In the genomic region with DNA sequence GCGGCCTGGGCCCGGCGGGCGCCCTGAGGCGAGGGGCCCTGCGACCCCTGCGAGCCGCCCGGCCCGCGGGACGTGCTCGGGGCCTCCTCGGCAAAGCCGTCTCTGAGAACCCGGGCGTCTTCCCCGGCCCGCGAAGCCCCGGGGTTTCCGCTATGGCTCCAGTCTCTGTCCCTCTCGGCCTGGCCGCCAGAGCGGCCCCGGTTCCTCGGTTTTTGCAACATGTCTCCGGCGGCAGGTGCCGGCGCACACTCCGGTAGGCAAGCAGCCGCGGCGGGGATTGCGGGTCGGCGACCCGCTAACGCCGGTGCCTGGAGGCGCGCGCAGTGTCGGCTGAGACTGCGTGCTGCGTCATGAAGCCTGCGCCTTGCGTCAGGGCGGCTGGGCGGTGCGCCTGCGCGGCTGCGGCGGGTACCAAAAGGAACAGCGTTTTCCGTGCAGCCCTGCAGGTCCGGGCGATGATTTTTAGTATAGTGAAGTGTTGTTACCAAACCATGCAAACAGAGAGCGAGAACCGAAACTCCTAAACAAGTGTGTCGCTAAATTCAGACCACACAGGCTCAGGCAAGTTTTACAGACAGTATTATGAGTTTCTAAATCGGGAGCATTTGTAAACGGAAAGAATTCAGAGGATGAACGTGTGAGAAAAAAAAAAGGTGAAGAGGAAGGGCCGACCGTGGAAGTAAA, we compare ENCODE assay signal across 8 cellular contexts. TPM values are rescaled to one million over a fixed set of nuclear protein-coding genes. Genes with fewer than 3 reads are reported as not detected.
A peak's percentile ranks its signal among the peaks of the same experiment; 100 is the strongest.
DNase-seq lines count a peak whose midpoint lies in the region; ATAC-seq lines count a peak whose summit lies in the region.

NSMCE3 (minus strand) TSS at position 338 of the 684 bp plus-strand sequence; CDS start at position 221, 117 bp downstream.

- peak; percentile 83 for ATAC-seq in GM21367 (IDR thresholded peaks at IDR 0.05; ENCODE audit: unreplicated experiment)

- DNase-seq in COR-L47 (lab: John Stamatoyannopoulos, UW) (peak; percentile 80), HT1080 (ENCODE audit: low read depth) (peak; percentile 76), NOMO-1 treated with dmso at 0.1 percent for 144 hours (lab: John Stamatoyannopoulos, UW; ENCODE audit: unreplicated experiment) (peak; percentile 84), epidermal melanocyte (ENCODE audit: insufficient read length, low spot score) (peak; percentile 59), middle frontal gyrus (ENCODE audit: extremely low spot score, low spot score) (peak; percentile 83)
- DNase-seq in activated CD8-positive, alpha-beta memory T cell treated with anti-CD3 and anti-CD28 coated beads, Interleukin-2, amount 50 U/mL, for 4 hours = peak; percentile 90
- peak; percentile 83 to 84 for DNase-seq in stimulated activated CD8-positive, alpha-beta memory T cell treated with anti-CD3 and anti-CD28 coated beads, Interleukin-2, amount 100 ng/mL, for 1 hour (ENCODE audit: low read depth in 2 of 2)

RNA-seq across cellular contexts. Expression of gene NSMCE3, which starts in this region (rescaled TPM):
- 8.5 and 9.6 TPM in 2 replicates for total RNA-seq in HT1080 (2014; rRNA removed; shearing (Covaris generic))
- 8.4 and 8.7 TPM in 2 replicates for polyA plus RNA-seq in HT1080 (2015; cell fraction: cytosol; rRNA removed)
- 4.9 and 5.1 TPM in 2 replicates for polyA plus RNA-seq in HT1080 (2015; cell fraction: nucleus; rRNA removed)

Comparison
In these comparisons a context has a peak if more than half of its experiments do, and no peak if none do; other contexts are left out.
1. Peak in every context shown above with its lines: DNase-seq and ATAC-seq.